In genomic region chr11:63866211-63866610, GRCh38 we compare ENCODE assay signal across 8 cellular contexts. TPM values are rescaled to one million over a fixed set of nuclear protein-coding genes. Genes with fewer than 3 reads are reported as not detected.
DNase-seq lines count a peak whose midpoint lies in the region; ATAC-seq and TF ChIP-seq lines count a peak whose summit lies in the region.

No MANE protein-coding gene starts in this region.

- no peaks in the 10 kb centered on the region for H3K9me3 ChIP-seq in PC-9 (ENCODE audit: insufficient read depth, low read depth)
- no peaks in the 10 kb centered on the region for H3K9me3 ChIP-seq in lower lobe of right lung
- no peaks in the 10 kb centered on the region for H3K9me3 ChIP-seq in osteoblast (ENCODE audit: low read depth, low read length)

- CTCF ChIA-PET in PC-9 (lab: Charles Lee): interaction anchor here (0.6 kb wide), 1 partner anchor 205 kb away, joined by 5 read pairs; no protein-coding TSS in a partner anchor

- DNase-seq in COR-L47 (lab: John Stamatoyannopoulos, UW) (peak; percentile 37), PC-9 (peak in 1 of 2 experiments; percentile 73), lower lobe of right lung (peak; percentile 79), osteoblast (ENCODE audit: insufficient read length, low spot score, missing footprints) (no peak)
- peak; percentile 55 for DNase-seq in activated T-helper 9 cell treated with anti-CD3 and anti-CD28 coated beads, Interleukin-2, amount 50 U/mL, for 16 hours (ENCODE audit: low read depth)

- H3K36me3 ChIP-seq in PC-9 (ENCODE audit: low read depth): peaks cover 14% of the 10 kb centered on the region; the same call in 1 of the 2 replicates
- peaks cover 18% of the 10 kb centered on the region for H3K36me3 ChIP-seq in lower lobe of right lung
- H3K36me3 ChIP-seq in osteoblast (ENCODE audit: insufficient read depth, low read length): peaks cover 8% of the 10 kb centered on the region

- H3F3A ChIP-seq in PC-9 (ENCODE audit: insufficient read depth, low read depth): peaks cover 47% of the 10 kb centered on the region

- H2AFZ ChIP-seq in PC-9: no peak overlapping the region
- H2AFZ ChIP-seq in osteoblast (ENCODE audit: low read length): no peak overlapping the region

- H3K4me2 ChIP-seq in PC-9 (0 out of 2 replicates have a peak overlapping the region, but pooled peaks have one; percentile 5), osteoblast (ENCODE audit: insufficient read depth, low read length) (no peak overlapping the region)

- H3K36me3 Mint-ChIP-seq in stimulated activated naive CD8-positive, alpha-beta T cell treated with anti-CD3 and anti-CD28 coated beads, Interleukin-15, Interleukin-2, amounts not matched to agents 100 ng/mL and 50 ng/mL, for 24 hours (ENCODE audit: low read depth): peaks cover 32% of the 10 kb centered on the region

- ATAC-seq in GM21786 (IDR thresholded peaks at IDR 0.05; ENCODE audit: unreplicated experiment): peak; percentile 83
- peak; percentile 49 to 70 for ATAC-seq in lower lobe of right lung
- no peak for ATAC-seq in HG03469 (IDR thresholded peaks at IDR 0.05; ENCODE audit: unreplicated experiment)

- peak overlapping the region; percentile 72 for H3K27ac Mint-ChIP-seq in stimulated activated naive CD8-positive, alpha-beta T cell treated with anti-CD3 and anti-CD28 coated beads, Interleukin-15, Interleukin-2, amounts not matched to agents 100 ng/mL and 50 ng/mL, for 24 hours

- no peaks in the 10 kb centered on the region for H3K9me3 Mint-ChIP-seq in stimulated activated naive CD8-positive, alpha-beta T cell treated with anti-CD3 and anti-CD28 coated beads, Interleukin-15, Interleukin-2, amounts not matched to agents 100 ng/mL and 50 ng/mL, for 24 hours

- H3K9me2 ChIP-seq in PC-9 (ENCODE audit: insufficient read depth): no peaks in the 10 kb centered on the region

- peaks cover 80% of the 10 kb centered on the region for H3K4me1 Mint-ChIP-seq in stimulated activated naive CD8-positive, alpha-beta T cell treated with anti-CD3 and anti-CD28 coated beads, Interleukin-15, Interleukin-2, amounts not matched to agents 100 ng/mL and 50 ng/mL, for 24 hours (ENCODE audit: low read depth)

- H3K4me3 ChIP-seq in PC-9: no peak overlapping the region
- no peak overlapping the region for H3K4me3 ChIP-seq in lower lobe of right lung
- H3K4me3 ChIP-seq in osteoblast (ENCODE audit: insufficient read depth, low read length): no peak overlapping the region

- H3K79me2 ChIP-seq in PC-9 (ENCODE audit: low read depth) (peaks cover 87% of the 10 kb centered on the region), osteoblast (ENCODE audit: insufficient read depth, low read length) (peaks cover 86% of the 10 kb centered on the region)

- H4K20me1 ChIP-seq in PC-9 (ENCODE audit: insufficient read depth): peaks cover 55% of the 10 kb centered on the region
- peaks cover 51% of the 10 kb centered on the region for H4K20me1 ChIP-seq in osteoblast (ENCODE audit: insufficient read depth, low read length)

- POLR2A ChIA-PET in PC-9 (lab: Charles Lee; ENCODE audit: unreplicated experiment): no interaction called here

- H3K27me3 ChIP-seq in PC-9 (ENCODE audit: insufficient read depth, low read depth) (no peaks in the 10 kb centered on the region), lower lobe of right lung (ENCODE audit: low read depth) (no peaks in the 10 kb centered on the region), osteoblast (ENCODE audit: insufficient read depth, low read length) (no peaks in the 10 kb centered on the region)

- H3K27me3 Mint-ChIP-seq in stimulated activated naive CD8-positive, alpha-beta T cell treated with anti-CD3 and anti-CD28 coated beads, Interleukin-15, Interleukin-2, amounts not matched to agents 100 ng/mL and 50 ng/mL, for 24 hours: no peaks in the 10 kb centered on the region

- peaks cover 69% of the 10 kb centered on the region for H3K4me1 ChIP-seq in PC-9 (replicated peaks; ENCODE audit: insufficient read depth)
- peaks cover 83% of the 10 kb centered on the region for H3K4me1 ChIP-seq in lower lobe of right lung
- H3K4me1 ChIP-seq in osteoblast (ENCODE audit: insufficient read depth, low read length): peaks cover 30% of the 10 kb centered on the region

- intact Hi-C loops in PC-9 (cut with micrococcal nuclease; ENCODE audit: unreplicated experiment): no loop called here
- intact Hi-C loops in lower lobe of right lung (cut with DNase I): no loop called here

- H3K27ac ChIP-seq in PC-9: no peak overlapping the region
- no peak overlapping the region for H3K27ac ChIP-seq in lower lobe of right lung
- no peak overlapping the region for H3K27ac ChIP-seq in osteoblast (ENCODE audit: low read depth, low read length)

- peak overlapping the region; percentile 57 for H3K4me3 Mint-ChIP-seq in stimulated activated naive CD8-positive, alpha-beta T cell treated with anti-CD3 and anti-CD28 coated beads, Interleukin-15, Interleukin-2, amounts not matched to agents 100 ng/mL and 50 ng/mL, for 24 hours

- BruUV-seq in PC-9 (replicated peaks; lab: Mats Ljungman, UMichigan): no TSS peak

- TF ChIP-seq CTCF in PC-9 (conservative IDR thresholded peaks at IDR 0.05): no peak
- TF ChIP-seq CTCF in lower lobe of right lung (IDR thresholded peaks at IDR 0.05): no peak
- TF ChIP-seq CTCF in osteoblast (IDR thresholded peaks at IDR 0.05; ENCODE audit: extremely low read depth, low read depth, low read length): no peak

RNA-seq across cellular contexts. Expression of gene MARK2, which starts 27.3 kb away (rescaled TPM):
- 53.8 and 65.0 TPM in 2 replicates for total RNA-seq in PC-9 (2021)
- total RNA-seq in lower lobe of right lung: 44.9 TPM
- total RNA-seq in osteoblast: 13.8 and 14.8 TPM in 2 replicates

RNA-seq across cellular contexts. Expression of gene RCOR2, which starts 50.8 kb away (rescaled TPM):
- total RNA-seq in PC-9 (2021) (3.4 and 5.2 TPM in 2 replicates), lower lobe of right lung (0.18 TPM), osteoblast (under 0.01 TPM in 2 replicates)

RNA-seq across cellular contexts. Expression of gene SPINDOC, which starts 53.0 kb away (rescaled TPM):
- 46.8 and 49.7 TPM in 2 replicates for total RNA-seq in PC-9 (2021)
- 21.7 TPM for total RNA-seq in lower lobe of right lung
- total RNA-seq in osteoblast: 16.2 and 17.7 TPM in 2 replicates
